21 cellular contexts compared by ENCODE assay signal in genomic region chr9:134777153-134777552, GRCh38.
"Had no signal": no experiment of that assay in that cellular context is flagged by ENCODE, and none has a peak within 500 bp of the region (broad histone marks: within the 10 kb centered on the region; RNA-seq: fewer than 3 reads in every experiment).

No MANE protein-coding gene starts in this region.

- DNase-seq: effector memory CD4-positive, alpha-beta T cell; esophagus squamous epithelium; foreskin fibroblast; kidney; left cardiac atrium; left ventricle myocardium inferior; lower lobe of right lung; midbrain; nephron progenitor cell; posterior cingulate gyrus; stimulated activated CD4-positive, alpha-beta T cell treated with anti-CD3 and anti-CD28 coated beads, Interleukin-12 subunit alpha, Interleukin-12 subunit beta, amount 100 ng/mL, for 4 hours; stimulated activated naive CD4-positive, alpha-beta T cell; stomach; trophoblast cell had no signal

- H3K4me3 Mint-ChIP-seq: memory B cell, nephron progenitor cell had no signal

- H3K4me1 Mint-ChIP-seq: memory B cell had no signal

- H3K36me3 Mint-ChIP-seq: memory B cell had no signal

- H3K27me3 Mint-ChIP-seq: memory B cell had no signal

- H3K27me3 ChIP-seq: hepatocyte had no signal

- H3K9me3 Mint-ChIP-seq: memory B cell, nephron progenitor cell had no signal

- H3K9me3 ChIP-seq: esophagus squamous epithelium, left ventricle myocardium inferior, lower lobe of right lung, neutrophil, stomach had no signal

- H3K27ac ChIP-seq: epithelial cell of prostate, esophagus squamous epithelium, left ventricle myocardium inferior, lower lobe of right lung, neutrophil, skin epidermis had no signal

- H3K36me3 ChIP-seq: neutrophil had no signal

- ATAC-seq: left cardiac atrium, lower lobe of right lung, sciatic nerve had no signal

- H3K27ac Mint-ChIP-seq: memory B cell, nephron progenitor cell had no signal

- H3K4me3 ChIP-seq: coronary artery, esophagus squamous epithelium, hepatocyte, left ventricle myocardium inferior, lower lobe of right lung, skin epidermis, stomach had no signal
